Comparison of ENCODE assay signal across 13 cellular contexts in genomic region chr1:59178339-59178744, GRCh38.
DNase-seq lines count a peak whose midpoint lies in the region; ATAC-seq, FAIRE-seq and TF ChIP-seq lines count a peak whose summit lies in the region.
"Had no signal": no experiment of that assay in that cellular context is flagged by ENCODE, and none has a peak within 500 bp of the region (broad histone marks: within the 10 kb centered on the region; RNA-seq: fewer than 3 reads in every experiment).

No MANE protein-coding gene starts in this region.

- TF ChIP-seq CTCF in AG10803 (conservative IDR thresholded peaks at IDR 0.05; ENCODE audit: low read length) (no peak), adrenal gland (IDR thresholded peaks at IDR 0.05) (no peak)
- TF ChIP-seq CTCF in CD4-positive, alpha-beta T cell (IDR thresholded peaks at IDR 0.05), result no peak

- no peaks in the 10 kb centered on the region for H3K36me3 Mint-ChIP-seq in CD4-positive, alpha-beta T cell (ENCODE audit: low read depth)
- H3K36me3 Mint-ChIP-seq: activated naive CD4-positive, alpha-beta T cell treated with anti-CD3 and anti-CD28 coated beads, Interleukin-2, amount 50 U/mL, for 24 hours had no signal

- no peaks in the 10 kb centered on the region for H3K4me1 Mint-ChIP-seq in CD4-positive, alpha-beta T cell (ENCODE audit: low read depth)
- H3K4me1 Mint-ChIP-seq: activated naive CD4-positive, alpha-beta T cell treated with anti-CD3 and anti-CD28 coated beads, Interleukin-2, amount 50 U/mL, for 24 hours had no signal

- H3K4me3 ChIP-seq in AG10803 (ENCODE audit: low read length) (no peak overlapping the region), adrenal gland (no peak overlapping the region)

- H3K9me3 ChIP-seq in adrenal gland (replicated peaks in 1 of 3), result no peaks in the 10 kb centered on the region
- no peaks in the 10 kb centered on the region for H3K9me3 ChIP-seq in CD4-positive, alpha-beta T cell (ENCODE audit: control insufficient read depth, low read length)

- no peaks in the 10 kb centered on the region for H3K9me3 Mint-ChIP-seq in CD4-positive, alpha-beta T cell
- H3K9me3 Mint-ChIP-seq: activated naive CD4-positive, alpha-beta T cell treated with anti-CD3 and anti-CD28 coated beads, Interleukin-2, amount 50 U/mL, for 24 hours; HFFc6 had no signal

- TF ChIP-seq POLR2A in adrenal gland (IDR thresholded peaks at IDR 0.05), result no peak

- H3K27ac Mint-ChIP-seq in CD4-positive, alpha-beta T cell, result no peak overlapping the region
- H3K27ac Mint-ChIP-seq: activated naive CD4-positive, alpha-beta T cell treated with anti-CD3 and anti-CD28 coated beads, Interleukin-2, amount 50 U/mL, for 24 hours; HFFc6 had no signal

- peaks cover 0 to 21% of the 10 kb centered on the region in 2 donors for H3K4me1 ChIP-seq in adrenal gland (replicated peaks in 1 of 2)

- H3K27ac ChIP-seq in adrenal gland, result peak overlapping the region in 2 of 5 donors; percentile 32 to 56
- no peak overlapping the region for H3K27ac ChIP-seq in CD4-positive, alpha-beta T cell (ENCODE audit: low read depth, low read length)

- WGBS in adrenal gland, 4 donors, result 30 to 59% (median 47%) methylated on average over 2 of the region's 2 CpGs

- no peaks in the 10 kb centered on the region for H3K36me3 ChIP-seq in adrenal gland (replicated peaks in 1 of 2)

- no peak for ATAC-seq in CD4-positive, alpha-beta T cell (ENCODE audit: poor library complexity)

- no peak overlapping the region for H3K4me3 Mint-ChIP-seq in CD4-positive, alpha-beta T cell
- H3K4me3 Mint-ChIP-seq: activated naive CD4-positive, alpha-beta T cell treated with anti-CD3 and anti-CD28 coated beads, Interleukin-2, amount 50 U/mL, for 24 hours; HFFc6 had no signal

- intact Hi-C loops in adrenal gland (cut with DNase I), result no loop called here
- intact Hi-C loops in CD4-positive, alpha-beta T cell (cut with DNase I, micrococcal nuclease), result no loop called here

- no peaks in the 10 kb centered on the region for H3K27me3 ChIP-seq in adrenal gland
- H3K27me3 ChIP-seq in CD4-positive, alpha-beta T cell (ENCODE audit: control insufficient read depth, insufficient read depth, low read length), result no peaks in the 10 kb centered on the region

- DNase-seq in AG10803 (ENCODE audit: low read depth) (peak; percentile 34), adrenal gland (peak in 6 of 7 donors; percentile 41 to 77 (median 52)), globus pallidus (ENCODE audit: low spot score) (peak; percentile 36), pons (ENCODE audit: low spot score) (peak; percentile 17), T-helper 1 cell (no peak), frontal cortex (ENCODE audit: low spot score in 2 of 2) (no peak), LoVo (ENCODE audit: low spot score) (no peak)
- DNase-seq in CD4-positive, alpha-beta T cell, result no peak
- DNase-seq: activated CD8-positive, alpha-beta memory T cell treated with anti-CD3 and anti-CD28 coated beads for 24 hours; HFFc6; NCI-H2081 treated with DMSO at 0.1 percent for 48 hours had no signal

- POLR2A ChIA-PET in CD4-positive, alpha-beta T cell (lab: Charles Lee), result no interaction called here

- H3K27me3 Mint-ChIP-seq in CD4-positive, alpha-beta T cell, result no peaks in the 10 kb centered on the region
- H3K27me3 Mint-ChIP-seq: activated naive CD4-positive, alpha-beta T cell treated with anti-CD3 and anti-CD28 coated beads, Interleukin-2, amount 50 U/mL, for 24 hours had no signal

- CTCF ChIA-PET in CD4-positive, alpha-beta T cell (lab: Charles Lee), result no interaction called here

- FAIRE-seq in frontal cortex (lab: Jason Lieb, UNC), result no peak
- FAIRE-seq: GM12891 had no signal

Comparison
In these comparisons a context has a peak if more than half of its experiments do, and no peak if none do; other contexts are left out.
1. DNase-seq: peak in AG10803 (single experiment), adrenal gland (6 of 7), globus pallidus (single experiment) and pons (single experiment); none in T-helper 1 cell (0 of 5), frontal cortex (0 of 2), CD4-positive, alpha-beta T cell (0 of 10) and LoVo (single experiment).